30 cellular contexts compared by ENCODE assay signal in genomic region chr1:239874831-239875230, GRCh38.
DNase-seq lines count a peak whose midpoint lies in the region; ATAC-seq, FAIRE-seq and TF ChIP-seq lines count a peak whose summit lies in the region.
"Had no signal": no experiment of that assay in that cellular context is flagged by ENCODE, and none has a peak within 500 bp of the region (broad histone marks: within the 10 kb centered on the region; RNA-seq: fewer than 3 reads in every experiment).

No MANE protein-coding gene starts in this region.

- CTCF ChIA-PET in HepG2 (lab: Yijun Ruan, JAX; ENCODE audit: low intra/inter-chr PET ratio, low total read pairs) (no interaction called here), HEK293T (lab: Yijun Ruan, JAX) (no interaction called here)

- no peak overlapping the region for H2AFZ ChIP-seq in HepG2 (ENCODE audit: low read length)

- no peak overlapping the region for H3K4me2 ChIP-seq in HepG2 (ENCODE audit: low read depth, low read length)
- H3K4me2 ChIP-seq: A549; BLaER1; BLaER1 treated with 17β-estradiol and CSF1 and Interleukin-3, amounts not matched to agents 10 nM and 100 nM had no signal

- H3K27ac ChIP-seq in HepG2 (ENCODE audit: extremely low read length, insufficient read depth, low read length) (no peak overlapping the region), right lobe of liver (no peak overlapping the region), breast epithelium (no peak overlapping the region)
- H3K27ac ChIP-seq: 22Rv1; A549; BLaER1; BLaER1 treated with 17β-estradiol and CSF1 and Interleukin-3, amounts not matched to agents 10 nM and 100 nM; C4-2B had no signal

- H3K36me3 ChIP-seq in HepG2 (replicated peaks in 1 of 2; ENCODE audit: control insufficient read depth in 1 of 2, insufficient read depth in 2 of 2, low read length in 2 of 2) (no peaks in the 10 kb centered on the region), right lobe of liver (no peaks in the 10 kb centered on the region), breast epithelium (no peaks in the 10 kb centered on the region)
- H3K36me3 ChIP-seq: BE2C; BLaER1; BLaER1 treated with 17β-estradiol and CSF1 and Interleukin-3, amounts not matched to agents 10 nM and 100 nM had no signal

- BruUV-seq in HepG2 (replicated peaks; lab: Mats Ljungman, UMichigan): no TSS peak

- no peak for TF ChIP-seq CTCF in HepG2 (CRISPR knock-in tag; IDR thresholded peaks at IDR 0.05)
- no peak for TF ChIP-seq CTCF in right lobe of liver (IDR thresholded peaks at IDR 0.05)
- no peak for TF ChIP-seq CTCF in breast epithelium (IDR thresholded peaks at IDR 0.05)

- POLR2A ChIA-PET in HepG2 (lab: Yijun Ruan, JAX): no interaction called here
- POLR2A ChIA-PET in HEK293T (lab: Yijun Ruan, JAX): no interaction called here

- H3K9ac ChIP-seq in HepG2 (ENCODE audit: insufficient read depth, low read depth, low read length): no peak overlapping the region
- H3K9ac ChIP-seq: BLaER1; BLaER1 treated with 17β-estradiol and CSF1 and Interleukin-3, amounts not matched to agents 10 nM and 100 nM had no signal

- H3K4me1 ChIP-seq in HepG2 (ENCODE audit: insufficient read depth, low read length): no peaks in the 10 kb centered on the region
- H3K4me1 ChIP-seq in right lobe of liver: no peaks in the 10 kb centered on the region
- H3K4me1 ChIP-seq in breast epithelium: no peaks in the 10 kb centered on the region
- H3K4me1 ChIP-seq: Caco-2 had no signal

- H3K79me2 ChIP-seq in HepG2 (ENCODE audit: insufficient read depth, low read length): no peaks in the 10 kb centered on the region

- no peak for DNase-seq in HepG2 (ENCODE audit: low spot score)
- DNase-seq in right lobe of liver: no peak
- no peak for DNase-seq in HEK293T (ENCODE audit: extremely low spot score)
- DNase-seq in breast epithelium (ENCODE audit: low spot score in 2 of 2): no peak
- DNase-seq: 8988T; ACHN; AML-193; BE2C; C1 segment of cervical spinal cord; Caco-2; Calu3; CD4-positive, alpha-beta memory T cell; CD4-positive, alpha-beta T cell; CD4-positive, CD25-positive, alpha-beta regulatory T cell; CD8-positive, alpha-beta memory T cell; CD8-positive, alpha-beta T cell; COR-L47; DMS 273 treated with DMSO at 0.1 percent for 48 hours; DMS153; DMS53; DMS79; DMS79 treated with DMSO at 0.1 percent for 48 hours; DND-41; EL had no signal

- no peak for TF ChIP-seq EP300 in HepG2 (IDR thresholded peaks at IDR 0.05; ENCODE audit: low read depth in 2 of 2, low read length in 2 of 2)
- TF ChIP-seq EP300 in HepG2 (CRISPR knock-in tag; IDR thresholded peaks at IDR 0.05; ENCODE audit: borderline replicate concordance): no peak

- H3K4me3 ChIP-seq in HepG2 (replicated peaks in 1 of 3; ENCODE audit: insufficient read depth in 1 of 3, low read depth in 2 of 3, low read length in 3 of 3): no peak overlapping the region
- no peak overlapping the region for H3K4me3 ChIP-seq in right lobe of liver
- H3K4me3 ChIP-seq in breast epithelium: no peak overlapping the region
- H3K4me3 ChIP-seq: A549; BLaER1; BLaER1 treated with 17β-estradiol and CSF1 and Interleukin-3, amounts not matched to agents 10 nM and 100 nM had no signal

- TF ChIP-seq POLR2A in HepG2 (IDR thresholded peaks at IDR 0.05; ENCODE audit: insufficient read depth in 1 of 2, low read depth in 2 of 2, low read length in 2 of 2): no peak
- TF ChIP-seq POLR2A in right lobe of liver (IDR thresholded peaks at IDR 0.05): no peak
- no peak for TF ChIP-seq POLR2A in breast epithelium (IDR thresholded peaks at IDR 0.05)

- TF ChIP-seq RAD21 in HepG2 (CRISPR knock-in tag; IDR thresholded peaks at IDR 0.05): no peak

- H4K20me1 ChIP-seq in HepG2 (ENCODE audit: insufficient read depth, low read length): no peaks in the 10 kb centered on the region
- H4K20me1 ChIP-seq: BLaER1; BLaER1 treated with 17β-estradiol and CSF1 and Interleukin-3, amounts not matched to agents 10 nM and 100 nM had no signal

- in situ Hi-C loops in HepG2 (cut with HindIII; ENCODE audit: extremely low pct_ligation_motif_present, low pct_unique_long_range_greater_than_20kb): loop anchor here (25.0 kb wide), 1 partner anchor 463 kb away; no protein-coding TSS in a partner anchor

- intact Hi-C loops in HepG2 (cut with micrococcal nuclease; ENCODE audit: unreplicated experiment) (no loop called here), right lobe of liver (cut with DNase I) (no loop called here), breast epithelium (cut with DNase I; ENCODE audit: low total_unique reads) (no loop called here)

- H3K9me3 ChIP-seq in HepG2 (ENCODE audit: low read length) (no peaks in the 10 kb centered on the region), right lobe of liver (no peaks in the 10 kb centered on the region), breast epithelium (no peaks in the 10 kb centered on the region)
- H3K9me3 ChIP-seq: A549; BE2C; BLaER1; BLaER1 treated with 17β-estradiol and CSF1 and Interleukin-3, amounts not matched to agents 10 nM and 100 nM; Caco-2 had no signal

- H3K27me3 ChIP-seq in HepG2 (ENCODE audit: control insufficient read depth in 1 of 2, insufficient read depth in 2 of 2, low read length in 2 of 2) (no peaks in the 10 kb centered on the region), right lobe of liver (no peaks in the 10 kb centered on the region), breast epithelium (no peaks in the 10 kb centered on the region)
- H3K27me3 ChIP-seq: BE2C; BLaER1; BLaER1 treated with 17β-estradiol and CSF1 and Interleukin-3, amounts not matched to agents 10 nM and 100 nM had no signal

- WGBS in HepG2 (ENCODE audit: low lambda C conversion rate): 4% methylated on average over 10 of the region's 10 CpGs
- WGBS in right lobe of liver (ENCODE audit: insufficient coverage, low coverage, low lambda C conversion rate, missing lambda C conversion rate): 82% methylated on average over 5 of the region's 10 CpGs

- ATAC-seq in HepG2: no peak
- ATAC-seq in right lobe of liver: no peak
- ATAC-seq: A549; CD8-positive, alpha-beta T cell had no signal

- no peak for FAIRE-seq in HepG2 (lab: Jason Lieb, UNC)
- FAIRE-seq: A204.1, A549 had no signal

TF ChIP-seq in HepG2, 621 proteins besides CTCF, POLR2A, EP300 and RAD21 (continues in another document):
- no peak for TF ChIP-seq ZNF382 (CRISPR knock-in tag; IDR thresholded peaks at IDR 0.05; ENCODE audit: borderline replicate concordance)

TF ChIP-seq in HEK293T, 16 proteins besides CTCF, POLR2A, EP300 and RAD21:
- TF ChIP-seq CTBP1 (IDR thresholded peaks at IDR 0.05; ENCODE audit: borderline replicate concordance): no peak
- TF ChIP-seq ELF4 (IDR thresholded peaks at IDR 0.05): peak; percentile 53
- TF ChIP-seq NFRKB (IDR thresholded peaks at IDR 0.05): no peak
- TF ChIP-seq SUZ12 (IDR thresholded peaks at IDR 0.05): no peak
